8 cellular contexts compared by ENCODE assay signal in genomic region chr10:28676968-28677888, GRCh38. TPM values are rescaled to one million over a fixed set of nuclear protein-coding genes. Genes with fewer than 3 reads are reported as not detected.
A peak's percentile ranks its signal among the peaks of the same experiment; 100 is the strongest.
DNase-seq lines count a peak whose midpoint lies in the region; ATAC-seq and TF ChIP-seq lines count a peak whose summit lies in the region.

TSS of gene BAMBI (plus strand) at chr10:28677521. CDS start at chr10:28677898, 377 bp downstream.

- H3K4me3 ChIP-seq in BE2C (ENCODE audit: low read depth, low read length) = peak within 1 kb of the TSS; percentile 96
- peak within 1 kb of the TSS; percentile 68 to 81 (median 81) for H3K4me3 ChIP-seq in right lobe of liver

- no peaks in the 10 kb centered on the region for H3K9me3 ChIP-seq in BE2C
- no peaks in the 10 kb centered on the region for H3K9me3 ChIP-seq in right lobe of liver

- H3K27ac ChIP-seq in right lobe of liver = peak within 1 kb of the TSS; percentile 77 to 83 (median 82)

- DNase-seq in BE2C = peak; percentile 96
- DNase-seq in NCI-H510A treated with DMSO at 0.1 percent for 48 hours (lab: John Stamatoyannopoulos, UW) = peak; percentile 59
- DNase-seq in activated CD4-positive, alpha-beta T cell treated with anti-CD3 and anti-CD28 coated beads, Interleukin-2, amount 50 U/mL, for 1 hour = peak; percentile 87
- peak; percentile 94 for DNase-seq in dermis blood vessel endothelial cell
- DNase-seq in right lobe of liver = peak; percentile 95 to 97 (median 96)
- peak; percentile 83 to 86 for DNase-seq in stimulated activated CD4-positive, alpha-beta T cell treated with anti-CD3 and anti-CD28 coated beads, Interleukin-2, amount 100 ng/mL, for 48 hours

- ATAC-seq in GM19043 (IDR thresholded peaks at IDR 0.05; ENCODE audit: low read depth, unreplicated experiment) (peak; percentile 94), HG03280 (IDR thresholded peaks at IDR 0.05; ENCODE audit: unreplicated experiment) (peak; percentile 98), right lobe of liver (peak; percentile 87 to 97 (median 92))

- intact Hi-C loops in right lobe of liver (cut with DNase I) = no loop called here

- 0% methylated on average over 15 of the region's 120 CpGs for WGBS in right lobe of liver (ENCODE audit: insufficient coverage, low coverage, low lambda C conversion rate, missing lambda C conversion rate)

- TF ChIP-seq CTCF in BE2C (IDR thresholded peaks at IDR 0.05; ENCODE audit: low read depth, low read length) = peak; percentile 41
- peak; percentile 52 to 85 (median 68) for TF ChIP-seq CTCF in right lobe of liver (IDR thresholded peaks at IDR 0.05)

- TF ChIP-seq POLR2A in right lobe of liver (IDR thresholded peaks at IDR 0.05) = peak; percentile 100

- 0 out of 2 replicates have a peak, but pooled peaks cover under 1% of the 10 kb centered on the region for H3K36me3 ChIP-seq in BE2C
- H3K36me3 ChIP-seq in right lobe of liver = peaks cover 0 to 6% (median 0%) of the 10 kb centered on the region in 4 donors

- H3K4me1 ChIP-seq in BE2C (no peaks in the 10 kb centered on the region; the same call in 1 of the 2 replicates), right lobe of liver (peaks cover 0 to 16% (median 7%) of the 10 kb centered on the region in 4 donors)

- H3K27me3 ChIP-seq in BE2C = no peaks in the 10 kb centered on the region
- peaks cover 0 to 4% of the 10 kb centered on the region in 2 donors for H3K27me3 ChIP-seq in right lobe of liver

RNA-seq across cellular contexts. Expression of gene BAMBI, which starts in this region (rescaled TPM):
- 31.2 TPM for polyA plus RNA-seq in BE2C (2012; ENCODE audit: insufficient read depth, insufficient read length, low read depth)
- total RNA-seq in dermis blood vessel endothelial cell (2.4 and 3.8 TPM in 2 replicates), right lobe of liver (10 to 100 TPM in 2 of 6 experiments, 1 to 10 TPM in 4; 2.4 to 22.4 (median 7.2) TPM)

Comparison
In these comparisons a context has a peak if more than half of its experiments do, and no peak if none do; other contexts are left out.
1. Peak in every context shown above with its lines: DNase-seq, ATAC-seq, H3K4me3 ChIP-seq and H3K27ac ChIP-seq.